In genomic region chr5:178123094-178123986, GRCh38 we compare ENCODE assay signal across 1 cellular context.
TF ChIP-seq lines count a peak whose summit lies in the region.

No MANE protein-coding gene starts in this region.

TF ChIP-seq in HEK293, 187 proteins besides CTCF, POLR2A, EP300 and RAD21 (continued from another document):
- TF ChIP-seq INSM2 (tag by site-specific recombination; IDR thresholded peaks at IDR 0.05) (no peak), ZNF677 (tag by site-specific recombination; IDR thresholded peaks at IDR 0.05) (no peak), ZNF501 (tag by site-specific recombination; IDR thresholded peaks at IDR 0.05) (no peak), ZNF155 (tag by site-specific recombination; IDR thresholded peaks at IDR 0.05) (no peak), PATZ1 (tag by site-specific recombination; IDR thresholded peaks at IDR 0.05) (no peak), KLF10 (tag by site-specific recombination; IDR thresholded peaks at IDR 0.05) (0 out of 2 replicates have a peak, but pooled peaks have one; percentile 39), SP2 (tag by site-specific recombination; IDR thresholded peaks at IDR 0.05) (no peak), ZBTB20 (tag by site-specific recombination; IDR thresholded peaks at IDR 0.05) (no peak), KLF1 (tag by site-specific recombination; IDR thresholded peaks at IDR 0.05) (peak; percentile 49; the same call in 1 of the 2 replicates), KLF9 (tag by site-specific recombination; IDR thresholded peaks at IDR 0.05; ENCODE audit: low read depth) (peak; percentile 73), ZNF791 (tag by site-specific recombination; IDR thresholded peaks at IDR 0.05) (no peak), ZSCAN5A (tag by site-specific recombination; IDR thresholded peaks at IDR 0.05) (no peak), PRDM4 (tag by site-specific recombination; IDR thresholded peaks at IDR 0.05) (no peak)
TF ChIP-seq in HEK293: peak in this region for 5.
